Comparison of ENCODE assay signal across 1 cellular context in the genomic region with DNA sequence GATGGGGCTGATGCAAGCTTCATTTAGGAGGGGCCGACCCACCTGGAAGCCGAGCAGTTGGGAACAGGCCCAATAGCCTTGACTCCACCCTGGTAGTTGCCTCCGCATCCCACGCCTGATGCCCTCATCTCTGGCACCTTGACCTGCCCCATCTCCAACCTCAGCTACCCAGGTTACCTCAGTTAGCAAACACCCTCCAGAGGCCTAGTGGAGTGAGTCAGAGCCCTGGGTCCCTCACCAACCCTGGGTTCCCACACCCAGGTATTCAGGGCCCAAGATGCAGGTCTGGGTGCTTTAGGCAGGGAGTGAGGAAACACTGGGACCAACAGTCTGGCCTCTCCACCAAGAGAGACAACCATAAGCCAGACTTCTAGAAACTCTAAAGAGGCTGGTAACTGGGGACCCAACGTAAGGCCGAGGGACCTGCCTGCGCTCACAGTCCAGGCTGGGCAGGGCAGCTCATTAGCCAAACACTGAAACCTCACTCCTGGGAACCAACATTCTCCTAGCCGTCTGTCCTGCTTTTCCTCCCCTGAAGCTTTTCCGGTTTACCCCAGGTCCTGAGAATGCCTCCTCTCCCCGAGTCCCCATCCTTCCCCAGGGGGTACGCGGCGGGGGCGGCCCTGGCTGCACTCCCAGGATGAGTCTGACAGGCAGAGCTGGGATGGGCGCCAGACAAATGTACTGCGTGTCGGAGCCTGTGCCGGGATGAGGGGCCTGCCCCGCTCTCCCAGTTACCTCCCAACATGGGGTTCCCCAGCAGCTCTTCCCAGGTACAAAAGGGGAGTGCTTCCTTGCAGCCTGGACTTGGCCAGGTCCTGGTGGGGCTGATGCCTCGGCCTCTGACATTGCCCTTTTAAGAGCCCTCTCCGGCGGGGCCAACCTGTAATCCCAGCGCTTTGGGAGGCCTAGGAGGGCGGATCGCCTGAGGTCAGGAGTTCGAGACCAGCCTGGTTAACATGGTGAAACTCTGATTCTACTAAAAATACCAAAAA.
TF ChIP-seq lines count a peak whose summit lies in the region.

No MANE protein-coding gene starts in this region.

TF ChIP-seq in HEK293, 187 proteins besides CTCF, POLR2A, EP300 and RAD21 (continued from another document and continues in another):
- TF ChIP-seq ZBTB49 (tag by site-specific recombination; IDR thresholded peaks at IDR 0.05; ENCODE audit: low read depth) (no peak), OVOL3 (tag by site-specific recombination; IDR thresholded peaks at IDR 0.05) (no peak), ZNF701 (tag by site-specific recombination; IDR thresholded peaks at IDR 0.05) (no peak), GLIS2 (tag by site-specific recombination; IDR thresholded peaks at IDR 0.05) (peak; percentile 91), ZNF391 (tag by site-specific recombination; IDR thresholded peaks at IDR 0.05; ENCODE audit: borderline replicate concordance, low read depth) (no peak), ZSCAN23 (tag by site-specific recombination; IDR thresholded peaks at IDR 0.05) (no peak), KLF17 (tag by site-specific recombination; IDR thresholded peaks at IDR 0.05) (peak; percentile 10; the same call in 1 of the 2 replicates), ZBTB20 (tag by site-specific recombination; IDR thresholded peaks at IDR 0.05) (peak; percentile 61; the same call in 1 of the 2 replicates), SP2 (tag by site-specific recombination; IDR thresholded peaks at IDR 0.05) (no peak; the same call in 1 of the 2 replicates), ZNF501 (tag by site-specific recombination; IDR thresholded peaks at IDR 0.05) (no peak), ZBTB1 (tag by site-specific recombination; IDR thresholded peaks at IDR 0.05) (no peak), ZNF239 (tag by site-specific recombination; IDR thresholded peaks at IDR 0.05) (no peak), ZNF433 (tag by site-specific recombination; IDR thresholded peaks at IDR 0.05; ENCODE audit: low read depth) (no peak), ZNF707 (tag by site-specific recombination; IDR thresholded peaks at IDR 0.05) (no peak), KLF8 (tag by site-specific recombination; IDR thresholded peaks at IDR 0.05) (peak; percentile 38; the same call in 1 of the 2 replicates), YY1 (tag by site-specific recombination; IDR thresholded peaks at IDR 0.05) (no peak), ZNF585B (tag by site-specific recombination; IDR thresholded peaks at IDR 0.05) (no peak), ZNF76 (tag by site-specific recombination; IDR thresholded peaks at IDR 0.05; ENCODE audit: borderline replicate concordance, low read depth) (no peak), SALL2 (tag by site-specific recombination; IDR thresholded peaks at IDR 0.05; ENCODE audit: borderline replicate concordance) (no peak), ZNF169 (tag by site-specific recombination; IDR thresholded peaks at IDR 0.05) (no peak), ZNF354C (tag by site-specific recombination; IDR thresholded peaks at IDR 0.05; ENCODE audit: borderline replicate concordance, low read depth) (no peak), TCF7L2 (IDR thresholded peaks at IDR 0.05; ENCODE audit: borderline replicate concordance, low read depth, low read length) (no peak), ZNF23 (tag by site-specific recombination; IDR thresholded peaks at IDR 0.05; ENCODE audit: borderline replicate concordance) (no peak), ZNF777 (tag by site-specific recombination; IDR thresholded peaks at IDR 0.05; ENCODE audit: borderline replicate concordance) (no peak), ZBTB17 (tag by site-specific recombination; IDR thresholded peaks at IDR 0.05) (peak; percentile 73), ZNF366 (tag by site-specific recombination; conservative IDR thresholded peaks at IDR 0.05) (no peak), ZBTB7A (tag by site-specific recombination; IDR thresholded peaks at IDR 0.05; ENCODE audit: low read depth) (no peak), PRDM6 (tag by site-specific recombination; IDR thresholded peaks at IDR 0.05) (no peak), ZNF645 (tag by site-specific recombination; IDR thresholded peaks at IDR 0.05) (no peak), ZNF140 (tag by site-specific recombination; IDR thresholded peaks at IDR 0.05) (no peak), ZNF24 (tag by site-specific recombination; IDR thresholded peaks at IDR 0.05) (peak; percentile 73; the same call in 1 of the 2 replicates), ZFP3 (tag by site-specific recombination; IDR thresholded peaks at IDR 0.05; ENCODE audit: low read depth) (no peak), ZNF600 (tag by site-specific recombination; IDR thresholded peaks at IDR 0.05) (peak; percentile 96), ZNF221 (tag by site-specific recombination; IDR thresholded peaks at IDR 0.05; ENCODE audit: borderline replicate concordance) (no peak), ZNF629 (tag by site-specific recombination; IDR thresholded peaks at IDR 0.05) (no peak), ZNF16 (tag by site-specific recombination; IDR thresholded peaks at IDR 0.05; ENCODE audit: low read depth) (no peak), ZNF830 (tag by site-specific recombination; IDR thresholded peaks at IDR 0.05; ENCODE audit: low read depth) (no peak), WT1 (tag by site-specific recombination; IDR thresholded peaks at IDR 0.05) (peak; percentile 58; the same call in 1 of the 2 replicates), ZNF214 (tag by site-specific recombination; IDR thresholded peaks at IDR 0.05; ENCODE audit: borderline replicate concordance) (no peak), ZXDB (tag by site-specific recombination; IDR thresholded peaks at IDR 0.05) (peak; percentile 33; the same call in 1 of the 2 replicates), ZNF776 (tag by site-specific recombination; IDR thresholded peaks at IDR 0.05; ENCODE audit: borderline replicate concordance) (no peak)
- TF ChIP-seq, protein P1, sequence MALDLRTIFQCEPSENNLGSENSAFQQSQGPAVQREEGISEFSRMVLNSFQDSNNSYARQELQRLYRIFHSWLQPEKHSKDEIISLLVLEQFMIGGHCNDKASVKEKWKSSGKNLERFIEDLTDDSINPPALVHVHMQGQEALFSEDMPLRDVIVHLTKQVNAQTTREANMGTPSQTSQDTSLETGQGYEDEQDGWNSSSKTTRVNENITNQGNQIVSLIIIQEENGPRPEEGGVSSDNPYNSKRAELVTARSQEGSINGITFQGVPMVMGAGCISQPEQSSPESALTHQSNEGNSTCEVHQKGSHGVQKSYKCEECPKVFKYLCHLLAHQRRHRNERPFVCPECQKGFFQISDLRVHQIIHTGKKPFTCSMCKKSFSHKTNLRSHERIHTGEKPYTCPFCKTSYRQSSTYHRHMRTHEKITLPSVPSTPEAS (tag by site-specific recombination; IDR thresholded peaks at IDR 0.05): no peak
- TF ChIP-seq, protein P2, sequence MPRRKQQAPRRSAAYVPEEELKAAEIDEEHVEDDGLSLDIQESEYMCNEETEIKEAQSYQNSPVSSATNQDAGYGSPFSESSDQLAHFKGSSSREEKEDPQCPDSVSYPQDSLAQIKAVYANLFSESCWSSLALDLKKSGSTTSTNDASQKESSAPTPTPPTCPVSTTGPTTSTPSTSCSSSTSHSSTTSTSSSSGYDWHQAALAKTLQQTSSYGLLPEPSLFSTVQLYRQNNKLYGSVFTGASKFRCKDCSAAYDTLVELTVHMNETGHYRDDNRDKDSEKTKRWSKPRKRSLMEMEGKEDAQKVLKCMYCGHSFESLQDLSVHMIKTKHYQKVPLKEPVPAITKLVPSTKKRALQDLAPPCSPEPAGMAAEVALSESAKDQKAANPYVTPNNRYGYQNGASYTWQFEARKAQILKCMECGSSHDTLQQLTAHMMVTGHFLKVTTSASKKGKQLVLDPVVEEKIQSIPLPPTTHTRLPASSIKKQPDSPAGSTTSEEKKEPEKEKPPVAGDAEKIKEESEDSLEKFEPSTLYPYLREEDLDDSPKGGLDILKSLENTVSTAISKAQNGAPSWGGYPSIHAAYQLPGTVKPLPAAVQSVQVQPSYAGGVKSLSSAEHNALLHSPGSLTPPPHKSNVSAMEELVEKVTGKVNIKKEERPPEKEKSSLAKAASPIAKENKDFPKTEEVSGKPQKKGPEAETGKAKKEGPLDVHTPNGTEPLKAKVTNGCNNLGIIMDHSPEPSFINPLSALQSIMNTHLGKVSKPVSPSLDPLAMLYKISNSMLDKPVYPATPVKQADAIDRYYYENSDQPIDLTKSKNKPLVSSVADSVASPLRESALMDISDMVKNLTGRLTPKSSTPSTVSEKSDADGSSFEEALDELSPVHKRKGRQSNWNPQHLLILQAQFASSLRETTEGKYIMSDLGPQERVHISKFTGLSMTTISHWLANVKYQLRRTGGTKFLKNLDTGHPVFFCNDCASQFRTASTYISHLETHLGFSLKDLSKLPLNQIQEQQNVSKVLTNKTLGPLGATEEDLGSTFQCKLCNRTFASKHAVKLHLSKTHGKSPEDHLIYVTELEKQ (tag by site-specific recombination; IDR thresholded peaks at IDR 0.05; ENCODE audit: borderline replicate concordance): no peak
- TF ChIP-seq, protein P3, sequence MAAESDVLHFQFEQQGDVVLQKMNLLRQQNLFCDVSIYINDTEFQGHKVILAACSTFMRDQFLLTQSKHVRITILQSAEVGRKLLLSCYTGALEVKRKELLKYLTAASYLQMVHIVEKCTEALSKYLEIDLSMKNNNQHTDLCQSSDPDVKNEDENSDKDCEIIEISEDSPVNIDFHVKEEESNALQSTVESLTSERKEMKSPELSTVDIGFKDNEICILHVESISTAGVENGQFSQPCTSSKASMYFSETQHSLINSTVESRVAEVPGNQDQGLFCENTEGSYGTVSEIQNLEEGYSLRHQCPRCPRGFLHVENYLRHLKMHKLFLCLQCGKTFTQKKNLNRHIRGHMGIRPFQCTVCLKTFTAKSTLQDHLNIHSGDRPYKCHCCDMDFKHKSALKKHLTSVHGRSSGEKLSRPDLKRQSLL (tag by site-specific recombination; IDR thresholded peaks at IDR 0.05): no peak
- TF ChIP-seq, protein P4, sequence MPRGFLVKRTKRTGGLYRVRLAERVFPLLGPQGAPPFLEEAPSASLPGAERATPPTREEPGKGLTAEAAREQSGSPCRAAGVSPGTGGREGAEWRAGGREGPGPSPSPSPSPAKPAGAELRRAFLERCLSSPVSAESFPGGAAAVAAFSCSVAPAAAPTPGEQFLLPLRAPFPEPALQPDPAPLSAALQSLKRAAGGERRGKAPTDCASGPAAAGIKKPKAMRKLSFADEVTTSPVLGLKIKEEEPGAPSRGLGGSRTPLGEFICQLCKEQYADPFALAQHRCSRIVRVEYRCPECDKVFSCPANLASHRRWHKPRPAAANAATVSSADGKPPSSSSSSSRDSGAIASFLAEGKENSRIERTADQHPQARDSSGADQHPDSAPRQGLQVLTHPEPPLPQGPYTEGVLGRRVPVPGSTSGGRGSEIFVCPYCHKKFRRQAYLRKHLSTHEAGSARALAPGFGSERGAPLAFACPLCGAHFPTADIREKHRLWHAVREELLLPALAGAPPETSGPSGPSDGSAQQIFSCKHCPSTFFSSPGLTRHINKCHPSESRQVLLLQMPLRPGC (tag by site-specific recombination; IDR thresholded peaks at IDR 0.05): no peak
- TF ChIP-seq, protein P5, sequence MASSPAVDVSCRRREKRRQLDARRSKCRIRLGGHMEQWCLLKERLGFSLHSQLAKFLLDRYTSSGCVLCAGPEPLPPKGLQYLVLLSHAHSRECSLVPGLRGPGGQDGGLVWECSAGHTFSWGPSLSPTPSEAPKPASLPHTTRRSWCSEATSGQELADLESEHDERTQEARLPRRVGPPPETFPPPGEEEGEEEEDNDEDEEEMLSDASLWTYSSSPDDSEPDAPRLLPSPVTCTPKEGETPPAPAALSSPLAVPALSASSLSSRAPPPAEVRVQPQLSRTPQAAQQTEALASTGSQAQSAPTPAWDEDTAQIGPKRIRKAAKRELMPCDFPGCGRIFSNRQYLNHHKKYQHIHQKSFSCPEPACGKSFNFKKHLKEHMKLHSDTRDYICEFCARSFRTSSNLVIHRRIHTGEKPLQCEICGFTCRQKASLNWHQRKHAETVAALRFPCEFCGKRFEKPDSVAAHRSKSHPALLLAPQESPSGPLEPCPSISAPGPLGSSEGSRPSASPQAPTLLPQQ (tag by site-specific recombination; IDR thresholded peaks at IDR 0.05): peak; percentile 99
